In the genomic region with DNA sequence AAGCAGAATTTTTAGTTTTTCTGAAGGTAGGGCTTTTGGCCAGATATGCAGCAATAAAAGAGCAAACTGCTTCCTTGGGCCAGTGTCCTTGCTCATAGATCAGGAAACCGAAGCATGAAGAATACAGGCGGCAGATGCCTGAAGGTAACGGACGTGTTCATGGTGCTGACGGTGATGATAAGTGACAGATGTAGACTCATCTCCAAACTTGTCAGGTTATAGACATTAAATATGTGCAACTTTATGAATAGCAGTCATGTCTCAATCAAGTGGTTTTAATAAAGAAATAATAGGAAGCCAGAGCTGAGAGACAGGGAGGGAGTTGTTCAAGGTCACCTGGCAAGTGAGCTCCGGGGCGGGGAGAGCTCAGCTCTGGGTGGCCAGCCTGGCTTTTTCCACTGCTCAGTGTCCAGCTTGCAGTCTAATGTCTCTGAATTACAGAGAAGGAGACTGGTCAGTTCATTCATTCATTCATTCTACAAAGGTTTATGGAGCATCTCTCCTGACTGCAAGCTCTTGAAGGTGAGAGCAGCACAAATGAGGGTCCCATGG, we compare ENCODE assay signal across 20 cellular contexts. TPM values are rescaled to one million over a fixed set of nuclear protein-coding genes. Genes with fewer than 3 reads are reported as not detected.
"Had no signal": no experiment of that assay in that cellular context is flagged by ENCODE, and none has a peak within 500 bp of the region (broad histone marks: within the 10 kb centered on the region; RNA-seq: fewer than 3 reads in every experiment).

No MANE protein-coding gene starts in this region.

- H3K27me3 Mint-ChIP-seq: activated CD4-positive, alpha-beta memory T cell treated with anti-CD3 and anti-CD28 coated beads for 36 hours had no signal

- H3K36me3 Mint-ChIP-seq: activated CD4-positive, alpha-beta memory T cell treated with anti-CD3 and anti-CD28 coated beads for 36 hours; activated naive CD8-positive, alpha-beta T cell treated with anti-CD3 and anti-CD28 coated beads for 36 hours had no signal

- DNase-seq: activated CD4-positive, alpha-beta memory T cell treated with anti-CD3 and anti-CD28 coated beads for 36 hours; activated CD4-positive, alpha-beta T cell treated with anti-CD3 and anti-CD28 coated beads for 1 hour; activated gamma-delta T cell; activated naive CD8-positive, alpha-beta T cell treated with anti-CD3 and anti-CD28 coated beads for 36 hours; activated T-cell treated with anti-CD3 and anti-CD28 coated beads, Interleukin-2, amount 50 U/mL, for 4 hours; anterior cingulate cortex; mesenchymal stem cell; nephron progenitor cell; retina; stimulated activated CD4-positive, alpha-beta T cell treated with anti-CD3 and anti-CD28 coated beads, Interleukin-2, amount 100 ng/mL, for 24 hours; stimulated activated naive CD8-positive, alpha-beta T cell treated with anti-CD3 and anti-CD28 coated beads, Interleukin-15, Interleukin-2, amounts not matched to agents 100 U/mL and 50 U/mL, for 24 hours; T1000; tibial artery had no signal

- H3K27ac ChIP-seq: RWPE1, tibial artery had no signal

- H3K36me3 ChIP-seq: tibial artery had no signal

- H3K4me3 Mint-ChIP-seq: activated CD4-positive, alpha-beta memory T cell treated with anti-CD3 and anti-CD28 coated beads for 36 hours; activated naive CD8-positive, alpha-beta T cell treated with anti-CD3 and anti-CD28 coated beads for 36 hours; activated T-cell treated with anti-CD3 and anti-CD28 coated beads, Interleukin-2, amount 50 U/mL, for 4 hours had no signal

- H3K27ac Mint-ChIP-seq: activated CD4-positive, alpha-beta memory T cell treated with anti-CD3 and anti-CD28 coated beads for 36 hours; activated naive CD8-positive, alpha-beta T cell treated with anti-CD3 and anti-CD28 coated beads for 36 hours; nephron progenitor cell had no signal

- H3K9me3 Mint-ChIP-seq: activated CD4-positive, alpha-beta memory T cell treated with anti-CD3 and anti-CD28 coated beads for 36 hours; activated naive CD8-positive, alpha-beta T cell treated with anti-CD3 and anti-CD28 coated beads for 36 hours; activated T-cell treated with anti-CD3 and anti-CD28 coated beads, Interleukin-2, amount 50 U/mL, for 4 hours had no signal

- H3K4me1 Mint-ChIP-seq: activated naive CD8-positive, alpha-beta T cell treated with anti-CD3 and anti-CD28 coated beads for 36 hours had no signal

- H3K9me3 ChIP-seq: tibial artery had no signal

- ATAC-seq: activated T-cell treated with anti-CD3 and anti-CD28 coated beads, Interleukin-2, amount 50 U/mL, for 4 hours; stimulated activated naive CD8-positive, alpha-beta T cell treated with anti-CD3 and anti-CD28 coated beads, Interleukin-15, Interleukin-2, amounts not matched to agents 100 U/mL and 50 U/mL, for 24 hours had no signal

- H3K4me3 ChIP-seq: tibial artery had no signal

- FAIRE-seq: bronchial epithelial cell, endothelial cell of umbilical vein, frontal cortex had no signal

RNA-seq across cellular contexts. Expression of a gene that starts 1.0 kb away (rescaled TPM):
- total RNA-seq: activated CD4-positive, alpha-beta memory T cell treated with anti-CD3 and anti-CD28 coated beads for 36 hours; activated naive CD8-positive, alpha-beta T cell treated with anti-CD3 and anti-CD28 coated beads for 36 hours; bronchial epithelial cell; endothelial cell of umbilical vein; fibroblast of lung; frontal cortex had no signal
- polyA plus RNA-seq: fibroblast of lung had no signal

RNA-seq across cellular contexts. Expression of a gene that starts 21.0 kb away (rescaled TPM):
- total RNA-seq: activated CD4-positive, alpha-beta memory T cell treated with anti-CD3 and anti-CD28 coated beads for 36 hours; activated naive CD8-positive, alpha-beta T cell treated with anti-CD3 and anti-CD28 coated beads for 36 hours; activated T-cell treated with anti-CD3 and anti-CD28 coated beads, Interleukin-2, amount 50 U/mL, for 4 hours; bronchial epithelial cell; endothelial cell of umbilical vein; fibroblast of lung; frontal cortex; osteocyte; SK-MEL-5 had no signal
- polyA plus RNA-seq: endothelial cell of umbilical vein, fibroblast of lung had no signal

RNA-seq across cellular contexts. Expression of a gene that starts 29.9 kb away (rescaled TPM):
- total RNA-seq: activated CD4-positive, alpha-beta memory T cell treated with anti-CD3 and anti-CD28 coated beads for 36 hours; activated naive CD8-positive, alpha-beta T cell treated with anti-CD3 and anti-CD28 coated beads for 36 hours; endothelial cell of umbilical vein; frontal cortex had no signal
- polyA plus RNA-seq: endothelial cell of umbilical vein had no signal
